In the genomic region with DNA sequence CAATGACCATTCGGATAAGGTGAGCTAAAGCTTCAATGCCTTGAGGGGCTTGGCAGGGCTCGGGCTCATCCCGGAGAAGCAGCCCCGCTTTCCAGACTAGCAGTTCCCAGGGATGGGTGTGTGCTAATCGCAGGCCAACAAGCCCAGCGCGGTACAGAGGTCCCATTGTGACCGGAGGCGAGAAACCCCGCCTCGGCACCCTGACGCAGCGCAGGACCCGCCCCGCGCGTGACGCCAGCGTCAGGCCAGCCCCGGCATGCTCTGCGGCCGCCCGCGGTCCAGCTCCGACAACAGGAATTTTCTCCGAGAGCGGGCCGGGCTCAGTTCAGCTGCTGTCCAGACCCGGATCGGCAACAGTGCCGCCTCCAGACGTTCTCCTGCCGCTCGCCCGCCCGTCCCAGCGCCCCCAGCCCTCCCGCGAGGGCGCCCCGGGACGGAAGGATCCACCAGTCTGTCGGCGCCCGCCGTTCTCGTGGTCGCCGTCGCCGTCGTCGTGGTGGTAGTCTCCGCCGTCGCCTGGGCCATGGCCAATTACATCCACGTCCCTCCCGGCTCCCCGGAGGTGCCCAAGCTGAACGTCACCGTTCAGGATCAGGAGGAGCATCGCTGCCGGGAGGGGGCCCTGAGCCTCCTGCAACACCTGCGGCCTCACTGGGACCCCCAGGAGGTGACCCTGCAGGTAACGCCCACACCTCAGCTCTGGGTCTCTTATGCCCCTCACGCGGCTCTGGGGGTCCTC, we compare ENCODE assay signal across 1 cellular context.
TF ChIP-seq lines count a peak whose summit lies in the region.

A gene with protein sequence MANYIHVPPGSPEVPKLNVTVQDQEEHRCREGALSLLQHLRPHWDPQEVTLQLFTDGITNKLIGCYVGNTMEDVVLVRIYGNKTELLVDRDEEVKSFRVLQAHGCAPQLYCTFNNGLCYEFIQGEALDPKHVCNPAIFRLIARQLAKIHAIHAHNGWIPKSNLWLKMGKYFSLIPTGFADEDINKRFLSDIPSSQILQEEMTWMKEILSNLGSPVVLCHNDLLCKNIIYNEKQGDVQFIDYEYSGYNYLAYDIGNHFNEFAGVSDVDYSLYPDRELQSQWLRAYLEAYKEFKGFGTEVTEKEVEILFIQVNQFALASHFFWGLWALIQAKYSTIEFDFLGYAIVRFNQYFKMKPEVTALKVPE (plus strand): TSS at position 264 of the 739 bp plus-strand sequence. CDS start 260 bp downstream, at position 524.

TF ChIP-seq in Ishikawa, 13 proteins besides CTCF, POLR2A, EP300 and RAD21 (continued from another document):
- TF ChIP-seq, protein P1, sequence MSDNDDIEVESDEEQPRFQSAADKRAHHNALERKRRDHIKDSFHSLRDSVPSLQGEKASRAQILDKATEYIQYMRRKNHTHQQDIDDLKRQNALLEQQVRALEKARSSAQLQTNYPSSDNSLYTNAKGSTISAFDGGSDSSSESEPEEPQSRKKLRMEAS (IDR thresholded peaks at IDR 0.05) = peak; percentile 85
- TF ChIP-seq ZBTB7A (IDR thresholded peaks at IDR 0.05; ENCODE audit: low read depth) = peak; percentile 91; the same call in 1 of the 2 replicates
- TF ChIP-seq USF1 (IDR thresholded peaks at IDR 0.05) = peak; percentile 78
- TF ChIP-seq FOXM1 (IDR thresholded peaks at IDR 0.05; ENCODE audit: borderline replicate concordance, low read depth) = no peak
